24 cellular contexts compared by ENCODE assay signal in genomic region chr10:105843786-105844560, GRCh38.
DNase-seq lines count a peak whose midpoint lies in the region; ATAC-seq, FAIRE-seq and TF ChIP-seq lines count a peak whose summit lies in the region.
"Had no signal": no experiment of that assay in that cellular context is flagged by ENCODE, and none has a peak within 500 bp of the region (broad histone marks: within the 10 kb centered on the region; RNA-seq: fewer than 3 reads in every experiment).

No MANE protein-coding gene starts in this region.

- peaks cover 3% of the 10 kb centered on the region for H3K9me3 Mint-ChIP-seq in neural crest cell
- H3K9me3 Mint-ChIP-seq in activated CD8-positive, alpha-beta T cell treated with anti-CD3 and anti-CD28 coated beads for 36 hours, result no peaks in the 10 kb centered on the region
- H3K9me3 Mint-ChIP-seq: activated naive CD8-positive, alpha-beta T cell treated with anti-CD3 and anti-CD28 coated beads for 36 hours had no signal

- H2AK5ac ChIP-seq in H1 (ENCODE audit: low read depth, low read length), result no peak overlapping the region

- no peaks in the 10 kb centered on the region for H3K27me3 ChIP-seq in HUES6 (ENCODE audit: control insufficient read depth, insufficient read depth, low read length)
- no peaks in the 10 kb centered on the region for H3K27me3 ChIP-seq in H1 (replicated peaks in 1 of 4; ENCODE audit: control insufficient read depth in 3 of 4, extremely low read depth in 1 of 4, insufficient read depth in 3 of 4, low read length in 3 of 4)
- H3K27me3 ChIP-seq: testis, uterus had no signal

- H3K4me3 Mint-ChIP-seq in neural crest cell, result no peak overlapping the region
- H3K4me3 Mint-ChIP-seq in activated CD8-positive, alpha-beta T cell treated with anti-CD3 and anti-CD28 coated beads for 36 hours, result no peak overlapping the region
- H3K4me3 Mint-ChIP-seq: activated naive CD8-positive, alpha-beta T cell treated with anti-CD3 and anti-CD28 coated beads for 36 hours; CD4-positive, alpha-beta T cell; memory B cell; naive B cell; stimulated activated effector memory CD8-positive, alpha-beta T cell treated with anti-CD3 and anti-CD28 coated beads, Interleukin-12 subunit alpha, Interleukin-12 subunit beta, amount 100 ng/mL, for 72 hours had no signal

- peak overlapping the region; percentile 54; the same call in 1 of the 2 replicates for H2AFZ ChIP-seq in H1 (ENCODE audit: low read length)

- H2BK12ac ChIP-seq in H1 (ENCODE audit: low read depth, low read length), result peak overlapping the region; percentile 41; the same call in 1 of the 2 replicates

- no peak overlapping the region for H4K5ac ChIP-seq in H1 (ENCODE audit: insufficient read length, low read depth, low read length)

- H3K36me3 Mint-ChIP-seq in neural crest cell (ENCODE audit: low read depth), result no peaks in the 10 kb centered on the region
- no peaks in the 10 kb centered on the region for H3K36me3 Mint-ChIP-seq in activated CD8-positive, alpha-beta T cell treated with anti-CD3 and anti-CD28 coated beads for 36 hours (ENCODE audit: low read depth)
- H3K36me3 Mint-ChIP-seq: activated naive CD8-positive, alpha-beta T cell treated with anti-CD3 and anti-CD28 coated beads for 36 hours; memory B cell; naive B cell; stimulated activated effector memory CD8-positive, alpha-beta T cell treated with anti-CD3 and anti-CD28 coated beads, Interleukin-12 subunit alpha, Interleukin-12 subunit beta, amount 100 ng/mL, for 72 hours had no signal

- H3K18ac ChIP-seq in H1 (ENCODE audit: extremely low read depth, low read length), result no peak overlapping the region

- FAIRE-seq in H1 (lab: Jason Lieb, UNC), result no peak
- FAIRE-seq: astrocyte had no signal

- H3K79me1 ChIP-seq in H1 (ENCODE audit: low read depth, low read length), result no peaks in the 10 kb centered on the region

- TF ChIP-seq POLR2A in H1 (IDR thresholded peaks at IDR 0.05; ENCODE audit: control extremely low read depth in 1 of 2, low read depth in 2 of 2, low read length in 2 of 2), result no peak

- H3K4me2 ChIP-seq in H1 (ENCODE audit: insufficient read depth in 1 of 2, low read depth in 2 of 2, low read length in 2 of 2), result peak overlapping the region; percentile 53 to 58
- H3K4me2 ChIP-seq: KMS-11 had no signal

- H3K79me2 ChIP-seq in H1 (ENCODE audit: control insufficient read depth in 1 of 2, insufficient read depth in 2 of 2, low read length in 2 of 2), result no peaks in the 10 kb centered on the region

- H3K23ac ChIP-seq in H1 (ENCODE audit: insufficient read length), result no peak overlapping the region

- DNase-seq in ELF-1 (ENCODE audit: low read depth, low spot score) (peak; percentile 3), H1 (ENCODE audit: low read depth in 1 of 2, low spot score in 2 of 2) (no peak), neural crest cell (ENCODE audit: low read depth, low spot score) (no peak), NCI-H1436 treated with DMSO at 0.1 percent for 48 hours (lab: John Stamatoyannopoulos, UW) (no peak)
- no peak for DNase-seq in activated CD8-positive, alpha-beta T cell treated with anti-CD3 and anti-CD28 coated beads for 36 hours
- DNase-seq: activated CD4-positive, alpha-beta T cell treated with anti-CD3 and anti-CD28 coated beads, Interleukin-2, amount 50 U/mL, for 1 hour; activated naive CD8-positive, alpha-beta T cell treated with anti-CD3 and anti-CD28 coated beads for 36 hours; CD4-positive, alpha-beta T cell; erythroblast; foreskin fibroblast; HCEC 1CT; naive B cell; NCI-H446; T-helper 2 cell; testis; uterus had no signal

- POLR2A ChIA-PET in H1 (lab: Charles Lee; ENCODE audit: partially characterized antibody), result no interaction called here
- POLR2A ChIA-PET in activated CD8-positive, alpha-beta T cell treated with anti-CD3 and anti-CD28 coated beads for 36 hours (lab: Charles Lee), result no interaction called here

- peaks cover 48% of the 10 kb centered on the region for H3K4me1 Mint-ChIP-seq in neural crest cell
- H3K4me1 Mint-ChIP-seq in activated CD8-positive, alpha-beta T cell treated with anti-CD3 and anti-CD28 coated beads for 36 hours (ENCODE audit: low read depth), result peaks cover 4% of the 10 kb centered on the region
- H3K4me1 Mint-ChIP-seq: memory B cell; naive B cell; stimulated activated effector memory CD8-positive, alpha-beta T cell treated with anti-CD3 and anti-CD28 coated beads, Interleukin-12 subunit alpha, Interleukin-12 subunit beta, amount 100 ng/mL, for 72 hours had no signal

- no peak for ATAC-seq in activated CD8-positive, alpha-beta T cell treated with anti-CD3 and anti-CD28 coated beads for 36 hours
- ATAC-seq in GM21825 (IDR thresholded peaks at IDR 0.05; ENCODE audit: unreplicated experiment) (no peak), HG02981 (IDR thresholded peaks at IDR 0.05; ENCODE audit: unreplicated experiment) (no peak)
- ATAC-seq: stimulated activated effector memory CD8-positive, alpha-beta T cell treated with anti-CD3 and anti-CD28 coated beads, Interleukin-12 subunit alpha, Interleukin-12 subunit beta, amount 100 ng/mL, for 72 hours had no signal

- H3K9me3 ChIP-seq in HUES6 (ENCODE audit: control insufficient read depth, insufficient read depth, low read depth, low read length), result no peaks in the 10 kb centered on the region
- no peaks in the 10 kb centered on the region for H3K9me3 ChIP-seq in H1 (ENCODE audit: insufficient read depth in 2 of 2, low read depth in 1 of 2, low read length in 1 of 2)
- H3K9me3 ChIP-seq: testis, uterus had no signal

- intact Hi-C loops in activated CD8-positive, alpha-beta T cell treated with anti-CD3 and anti-CD28 coated beads for 36 hours (cut with micrococcal nuclease), result no loop called here

- CTCF ChIA-PET in H1 (lab: Charles Lee; ENCODE audit: partially characterized antibody), result interaction anchor here (0.6 to 1.8 kb wide), 4 partner anchors 10 to 450 kb away, joined by 3 to 4 read pairs (median 4); no protein-coding TSS in a partner anchor
- CTCF ChIA-PET in activated CD8-positive, alpha-beta T cell treated with anti-CD3 and anti-CD28 coated beads for 36 hours (lab: Charles Lee), result no interaction called here

- peak overlapping the region; percentile 13 for H3K27ac Mint-ChIP-seq in neural crest cell (ENCODE audit: unreplicated experiment)
- H3K27ac Mint-ChIP-seq in activated CD8-positive, alpha-beta T cell treated with anti-CD3 and anti-CD28 coated beads for 36 hours, result no peak overlapping the region
- H3K27ac Mint-ChIP-seq: activated naive CD8-positive, alpha-beta T cell treated with anti-CD3 and anti-CD28 coated beads for 36 hours; CD4-positive, alpha-beta T cell; memory B cell; naive B cell; stimulated activated effector memory CD8-positive, alpha-beta T cell treated with anti-CD3 and anti-CD28 coated beads, Interleukin-12 subunit alpha, Interleukin-12 subunit beta, amount 100 ng/mL, for 72 hours had no signal

- TF ChIP-seq EP300 in H1 (IDR thresholded peaks at IDR 0.05; ENCODE audit: borderline replicate concordance in 1 of 2, low read depth in 2 of 2, low read length in 2 of 2), result no peak

- H3K14ac ChIP-seq in H1 (ENCODE audit: insufficient read length), result no peak overlapping the region

- no peak overlapping the region for H3K4ac ChIP-seq in H1 (replicated peaks; ENCODE audit: insufficient read length, low read depth, low read length)

- no peak overlapping the region for H2BK15ac ChIP-seq in H1 (ENCODE audit: low read length)

- no peak overlapping the region for H2BK120ac ChIP-seq in H1 (replicated peaks; ENCODE audit: low read depth, low read length)

- H3K4me3 ChIP-seq in HUES6 (ENCODE audit: low read depth, low read length) (no peak overlapping the region), H1 (ENCODE audit: extremely low read depth in 1 of 4, insufficient read depth in 2 of 4, low read depth in 3 of 4, low read length in 4 of 4) (peak overlapping the region in 2 of 4 experiments; percentile 3 to 36; a peak in 1 of 8 replicates)
- H3K4me3 ChIP-seq: testis, uterus had no signal

- no peak overlapping the region for H2BK5ac ChIP-seq in H1 (ENCODE audit: low read depth, low read length)

- H3K4me1 ChIP-seq in HUES6 (ENCODE audit: control insufficient read depth, insufficient read depth, low read length), result peaks cover 25% of the 10 kb centered on the region
- H3K4me1 ChIP-seq in H1 (replicated peaks in 1 of 4; ENCODE audit: control insufficient read depth in 3 of 4, insufficient read depth in 4 of 4, low read length in 3 of 4), result peaks cover 2 to 13% (median 7%) of the 10 kb centered on the region in 4 experiments; a peak in 4 of 7 replicates
- H3K4me1 ChIP-seq: testis, uterus had no signal

- H3K56ac ChIP-seq in H1 (replicated peaks; ENCODE audit: insufficient read length, low read depth, low read length), result no peak overlapping the region

- no peaks in the 10 kb centered on the region for H4K20me1 ChIP-seq in H1 (replicated peaks in 1 of 2; ENCODE audit: control insufficient read depth in 1 of 2, insufficient read depth in 2 of 2, low read length in 2 of 2)

- 62% methylated on average over 7 of the region's 7 CpGs; no CpG with 5 or more reads in 1 of the 2 experiments for WGBS in H1 (ENCODE audit: extremely low coverage in 1 of 2, insufficient coverage in 1 of 2, insufficient read length in 1 of 2, insufficient replicate concordance in 2 of 2, low coverage in 1 of 2, low lambda C conversion rate in 2 of 2, missing lambda C conversion rate in 1 of 2), 2 experiments

- no peak overlapping the region for H4K91ac ChIP-seq in H1 (replicated peaks; ENCODE audit: insufficient read length, low read length)

- 0 out of 2 replicates have a peak overlapping the region, but pooled peaks have one; percentile 14 for H3K27ac ChIP-seq in HUES6 (ENCODE audit: low read depth, low read length)
- no peak overlapping the region for H3K27ac ChIP-seq in H1 (ENCODE audit: low read depth, low read length)
- H3K27ac ChIP-seq: KMS-11, testis, uterus, VCaP had no signal

- H3K27me3 Mint-ChIP-seq in neural crest cell (ENCODE audit: low read depth), result no peaks in the 10 kb centered on the region
- no peaks in the 10 kb centered on the region for H3K27me3 Mint-ChIP-seq in activated CD8-positive, alpha-beta T cell treated with anti-CD3 and anti-CD28 coated beads for 36 hours
- H3K27me3 Mint-ChIP-seq: activated naive CD8-positive, alpha-beta T cell treated with anti-CD3 and anti-CD28 coated beads for 36 hours; CD4-positive, alpha-beta T cell; memory B cell; naive B cell had no signal

- H3K36me3 ChIP-seq in HUES6 (ENCODE audit: control insufficient read depth, insufficient read depth, low read length) (no peaks in the 10 kb centered on the region), H1 (ENCODE audit: control insufficient read depth in 2 of 4, insufficient read depth in 4 of 4, low read length in 3 of 4) (no peaks in the 10 kb centered on the region)
- H3K36me3 ChIP-seq: uterus had no signal

- no peaks in the 10 kb centered on the region for H3K23me2 ChIP-seq in H1 (ENCODE audit: low read depth, low read length)

- H4K8ac ChIP-seq in H1 (ENCODE audit: extremely low read depth, insufficient read depth, low read length), result no peak overlapping the region

- H3K9ac ChIP-seq in HUES6 (ENCODE audit: low read length), result no peak overlapping the region
- H3K9ac ChIP-seq in H1 (replicated peaks in 1 of 4; ENCODE audit: extremely low read depth in 1 of 4, low read depth in 3 of 4, low read length in 3 of 4), result no peak overlapping the region
- H3K9ac ChIP-seq: KMS-11 had no signal

- TF ChIP-seq CTCF in H1 (IDR thresholded peaks at IDR 0.05; ENCODE audit: control extremely low read depth in 1 of 3, insufficient read depth in 1 of 3, low read depth in 1 of 3, low read length in 3 of 3) (no peak), neural crest cell (conservative IDR thresholded peaks at IDR 0.05) (no peak)
- TF ChIP-seq CTCF in activated CD8-positive, alpha-beta T cell treated with anti-CD3 and anti-CD28 coated beads for 36 hours (IDR thresholded peaks at IDR 0.05), result no peak

- no peak; a peak in 1 of 4 replicates for TF ChIP-seq RAD21 in H1 (IDR thresholded peaks at IDR 0.05 in 1 of 2, conservative IDR thresholded peaks at IDR 0.05 in 1 of 2; ENCODE audit: low read depth in 2 of 2, low read length in 2 of 2)

- no peak overlapping the region for H2BK20ac ChIP-seq in H1 (ENCODE audit: low read length)
